Comparison of ENCODE assay signal across 1 cellular context in genomic region chr4:56871357-56871993, GRCh38.
TF ChIP-seq lines count a peak whose summit lies in the region.

No MANE protein-coding gene starts in this region.

TF ChIP-seq in GM12878, 131 proteins besides CTCF, POLR2A, EP300 and RAD21 (continued from another document):
- TF ChIP-seq, protein P1, sequence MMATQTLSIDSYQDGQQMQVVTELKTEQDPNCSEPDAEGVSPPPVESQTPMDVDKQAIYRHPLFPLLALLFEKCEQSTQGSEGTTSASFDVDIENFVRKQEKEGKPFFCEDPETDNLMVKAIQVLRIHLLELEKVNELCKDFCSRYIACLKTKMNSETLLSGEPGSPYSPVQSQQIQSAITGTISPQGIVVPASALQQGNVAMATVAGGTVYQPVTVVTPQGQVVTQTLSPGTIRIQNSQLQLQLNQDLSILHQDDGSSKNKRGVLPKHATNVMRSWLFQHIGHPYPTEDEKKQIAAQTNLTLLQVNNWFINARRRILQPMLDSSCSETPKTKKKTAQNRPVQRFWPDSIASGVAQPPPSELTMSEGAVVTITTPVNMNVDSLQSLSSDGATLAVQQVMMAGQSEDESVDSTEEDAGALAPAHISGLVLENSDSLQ (IDR thresholded peaks at IDR 0.05), result peak; percentile 56
- TF ChIP-seq DPF2 (IDR thresholded peaks at IDR 0.05) (no peak), KDM1A (IDR thresholded peaks at IDR 0.05; ENCODE audit: borderline replicate concordance) (no peak), RUNX3 (IDR thresholded peaks at IDR 0.05; ENCODE audit: low read length) (peak; percentile 27; the same call in 1 of the 2 replicates), CEBPB (IDR thresholded peaks at IDR 0.05; ENCODE audit: borderline replicate concordance in 1 of 2, low read depth in 2 of 2, low read length in 2 of 2) (no peak), MXI1 (IDR thresholded peaks at IDR 0.05; ENCODE audit: low read depth, low read length) (no peak)
